Comparison of ENCODE assay signal across 10 cellular contexts in the genomic region with DNA sequence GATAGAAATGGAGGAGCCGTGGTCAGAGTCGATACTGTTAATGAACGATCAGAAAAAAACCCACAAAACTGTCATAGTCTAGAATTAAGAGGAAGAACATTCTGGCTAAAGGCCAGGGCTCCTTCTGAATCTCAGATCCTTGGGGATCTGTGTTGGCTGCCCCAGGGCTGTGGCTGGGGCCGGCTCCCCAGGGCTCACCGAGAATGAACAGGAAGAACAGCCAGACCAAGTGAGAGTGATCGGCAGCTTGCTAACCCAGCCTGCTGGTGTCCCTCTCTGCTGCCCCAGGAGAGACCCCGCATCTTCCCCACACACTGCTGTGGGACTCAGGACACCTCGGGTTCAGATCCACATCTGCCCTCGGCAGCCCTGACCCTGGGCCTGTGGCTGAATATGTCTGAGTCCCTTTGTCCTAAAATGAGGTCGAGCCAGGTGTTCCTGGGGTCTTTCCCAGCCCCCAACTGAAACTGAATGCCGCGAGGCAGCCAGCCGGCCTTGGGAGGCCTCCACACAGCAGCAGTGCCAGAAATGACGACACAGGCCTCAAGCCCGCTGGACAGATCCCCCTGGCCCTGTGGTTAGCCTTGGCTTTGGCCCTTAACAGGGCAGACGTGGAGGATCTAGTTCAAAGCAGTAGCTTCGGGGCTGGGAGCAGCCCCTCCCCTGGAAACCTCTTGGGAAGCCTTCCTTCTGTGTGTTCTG. TPM values are rescaled to one million over a fixed set of nuclear protein-coding genes. Genes with fewer than 3 reads are reported as not detected.
A peak's percentile ranks its signal among the peaks of the same experiment; 100 is the strongest.
DNase-seq lines count a peak whose midpoint lies in the region; ATAC-seq and TF ChIP-seq lines count a peak whose summit lies in the region.
"Had no signal": no experiment of that assay in that cellular context is flagged by ENCODE, and none has a peak within 500 bp of the region (broad histone marks: within the 10 kb centered on the region; RNA-seq: fewer than 3 reads in every experiment).

No MANE protein-coding gene starts in this region.

- WGBS in body of pancreas, 2 donors = 46 to 54% methylated on average over 9 to 17 of the region's 17 CpGs

- no peaks in the 10 kb centered on the region for H3K9me3 ChIP-seq in body of pancreas

- intact Hi-C loops in body of pancreas (cut with DNase I) = no loop called here

- H3K36me3 ChIP-seq in body of pancreas (replicated peaks in 1 of 2; ENCODE audit: insufficient read depth in 1 of 2, low read depth in 2 of 2) = peaks cover 0 to 12% of the 10 kb centered on the region in 2 donors

- TF ChIP-seq POLR2A in body of pancreas (IDR thresholded peaks at IDR 0.05) = peak in 2 of 3 donors; percentile 27 to 31

- peaks cover 20% of the 10 kb centered on the region for H3K4me1 ChIP-seq in body of pancreas

- no peak overlapping the region for H3K4me3 ChIP-seq in body of pancreas

- CTCF ChIA-PET in RWPE1 (lab: Yijun Ruan, JAX) = interaction anchor here (0.6 kb wide), 1 partner anchor 621 kb away, joined by 4 read pairs; no protein-coding TSS in a partner anchor

- DNase-seq in EL (peak; percentile 7), body of pancreas (peak; percentile 40 to 69 (median 62)), hepatic stellate cell (ENCODE audit: low spot score) (peak; percentile 78), retina (peak; percentile 53), RWPE1 (ENCODE audit: low spot score) (no peak), A172 (ENCODE audit: low spot score) (no peak)
- DNase-seq: DMS153, T1000 had no signal

- ATAC-seq in body of pancreas = peak; percentile 58
- no peak for ATAC-seq in GM21528 (IDR thresholded peaks at IDR 0.05; ENCODE audit: low FRiP score, unreplicated experiment)
- no peak for ATAC-seq in GM18519 (IDR thresholded peaks at IDR 0.05; ENCODE audit: low FRiP score, unreplicated experiment)

- TF ChIP-seq CTCF in body of pancreas (IDR thresholded peaks at IDR 0.05) (no peak), RWPE1 (conservative IDR thresholded peaks at IDR 0.05; ENCODE audit: low read depth) (no peak)

- H3K27ac ChIP-seq in body of pancreas = peak overlapping the region; percentile 40 to 89 (median 58)
- no peak overlapping the region; the same call in 1 of the 2 replicates for H3K27ac ChIP-seq in RWPE1

- POLR2A ChIA-PET in RWPE1 (lab: Yijun Ruan, JAX; ENCODE audit: low non-redundant PET) = no interaction called here

- no peaks in the 10 kb centered on the region for H3K27me3 ChIP-seq in body of pancreas

RNA-seq across cellular contexts. Expression of gene CLEC18A, which starts 23.9 kb away (rescaled TPM):
- total RNA-seq in body of pancreas = 1 to 10 TPM in 1 of 2 donors, under 1 TPM in 1; 0.33 to 2.1 TPM
- total RNA-seq in A172 (2014; rRNA removed; shearing (Covaris generic)) = 0.29 and 0.65 TPM in 2 replicates

Comparison
In these comparisons a context has a peak if more than half of its experiments do, and no peak if none do; other contexts are left out.
1. DNase-seq: peak in EL (single experiment), body of pancreas (4 of 4), hepatic stellate cell (single experiment) and retina (single experiment); none in RWPE1 (single experiment) and A172 (single experiment).